Comparison of ENCODE assay signal across 1 cellular context in the genomic region with DNA sequence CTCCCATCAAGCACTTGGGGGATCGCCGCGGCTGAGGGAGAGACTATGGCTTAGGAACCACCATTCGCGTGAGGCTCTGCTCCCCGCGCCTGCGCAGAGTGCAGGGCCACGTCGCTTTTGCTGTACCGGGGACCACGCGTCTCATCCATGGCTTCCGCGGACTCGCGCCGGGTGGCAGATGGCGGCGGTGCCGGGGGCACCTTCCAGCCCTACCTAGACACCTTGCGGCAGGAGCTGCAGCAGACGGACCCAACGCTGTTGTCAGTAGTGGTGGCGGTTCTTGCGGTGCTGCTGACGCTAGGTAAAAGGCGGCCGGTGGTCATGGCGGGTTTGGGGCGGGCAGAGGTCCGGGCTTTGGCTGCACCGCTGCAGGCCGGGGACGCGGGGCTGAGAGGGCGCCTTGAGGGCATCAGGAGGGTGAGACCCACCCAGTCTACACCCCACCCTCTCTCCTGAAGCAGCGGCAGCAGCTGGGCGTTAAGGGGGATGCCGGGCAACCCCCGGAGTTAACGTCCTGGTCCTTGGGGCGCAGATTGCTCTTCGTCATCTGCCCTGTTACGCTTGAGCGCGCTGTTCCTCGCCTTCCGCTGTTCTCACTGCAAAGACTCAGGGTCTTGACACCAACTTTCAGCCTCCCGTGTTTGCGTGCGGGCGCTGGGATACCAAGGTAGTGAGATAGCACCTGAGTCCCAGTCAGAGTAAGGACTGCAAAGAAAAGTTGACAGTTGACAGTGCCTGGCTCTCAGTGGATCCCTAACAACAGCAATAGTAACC.
TF ChIP-seq lines count a peak whose summit lies in the region.

A gene with protein sequence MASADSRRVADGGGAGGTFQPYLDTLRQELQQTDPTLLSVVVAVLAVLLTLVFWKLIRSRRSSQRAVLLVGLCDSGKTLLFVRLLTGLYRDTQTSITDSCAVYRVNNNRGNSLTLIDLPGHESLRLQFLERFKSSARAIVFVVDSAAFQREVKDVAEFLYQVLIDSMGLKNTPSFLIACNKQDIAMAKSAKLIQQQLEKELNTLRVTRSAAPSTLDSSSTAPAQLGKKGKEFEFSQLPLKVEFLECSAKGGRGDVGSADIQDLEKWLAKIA (plus strand): TSS at position 114 of the 774 bp plus-strand sequence. CDS start 34 bp downstream, at position 148.

TF ChIP-seq in GM23338, 12 proteins besides CTCF, POLR2A, EP300 and RAD21 (continued from another document):
- TF ChIP-seq, protein P1, sequence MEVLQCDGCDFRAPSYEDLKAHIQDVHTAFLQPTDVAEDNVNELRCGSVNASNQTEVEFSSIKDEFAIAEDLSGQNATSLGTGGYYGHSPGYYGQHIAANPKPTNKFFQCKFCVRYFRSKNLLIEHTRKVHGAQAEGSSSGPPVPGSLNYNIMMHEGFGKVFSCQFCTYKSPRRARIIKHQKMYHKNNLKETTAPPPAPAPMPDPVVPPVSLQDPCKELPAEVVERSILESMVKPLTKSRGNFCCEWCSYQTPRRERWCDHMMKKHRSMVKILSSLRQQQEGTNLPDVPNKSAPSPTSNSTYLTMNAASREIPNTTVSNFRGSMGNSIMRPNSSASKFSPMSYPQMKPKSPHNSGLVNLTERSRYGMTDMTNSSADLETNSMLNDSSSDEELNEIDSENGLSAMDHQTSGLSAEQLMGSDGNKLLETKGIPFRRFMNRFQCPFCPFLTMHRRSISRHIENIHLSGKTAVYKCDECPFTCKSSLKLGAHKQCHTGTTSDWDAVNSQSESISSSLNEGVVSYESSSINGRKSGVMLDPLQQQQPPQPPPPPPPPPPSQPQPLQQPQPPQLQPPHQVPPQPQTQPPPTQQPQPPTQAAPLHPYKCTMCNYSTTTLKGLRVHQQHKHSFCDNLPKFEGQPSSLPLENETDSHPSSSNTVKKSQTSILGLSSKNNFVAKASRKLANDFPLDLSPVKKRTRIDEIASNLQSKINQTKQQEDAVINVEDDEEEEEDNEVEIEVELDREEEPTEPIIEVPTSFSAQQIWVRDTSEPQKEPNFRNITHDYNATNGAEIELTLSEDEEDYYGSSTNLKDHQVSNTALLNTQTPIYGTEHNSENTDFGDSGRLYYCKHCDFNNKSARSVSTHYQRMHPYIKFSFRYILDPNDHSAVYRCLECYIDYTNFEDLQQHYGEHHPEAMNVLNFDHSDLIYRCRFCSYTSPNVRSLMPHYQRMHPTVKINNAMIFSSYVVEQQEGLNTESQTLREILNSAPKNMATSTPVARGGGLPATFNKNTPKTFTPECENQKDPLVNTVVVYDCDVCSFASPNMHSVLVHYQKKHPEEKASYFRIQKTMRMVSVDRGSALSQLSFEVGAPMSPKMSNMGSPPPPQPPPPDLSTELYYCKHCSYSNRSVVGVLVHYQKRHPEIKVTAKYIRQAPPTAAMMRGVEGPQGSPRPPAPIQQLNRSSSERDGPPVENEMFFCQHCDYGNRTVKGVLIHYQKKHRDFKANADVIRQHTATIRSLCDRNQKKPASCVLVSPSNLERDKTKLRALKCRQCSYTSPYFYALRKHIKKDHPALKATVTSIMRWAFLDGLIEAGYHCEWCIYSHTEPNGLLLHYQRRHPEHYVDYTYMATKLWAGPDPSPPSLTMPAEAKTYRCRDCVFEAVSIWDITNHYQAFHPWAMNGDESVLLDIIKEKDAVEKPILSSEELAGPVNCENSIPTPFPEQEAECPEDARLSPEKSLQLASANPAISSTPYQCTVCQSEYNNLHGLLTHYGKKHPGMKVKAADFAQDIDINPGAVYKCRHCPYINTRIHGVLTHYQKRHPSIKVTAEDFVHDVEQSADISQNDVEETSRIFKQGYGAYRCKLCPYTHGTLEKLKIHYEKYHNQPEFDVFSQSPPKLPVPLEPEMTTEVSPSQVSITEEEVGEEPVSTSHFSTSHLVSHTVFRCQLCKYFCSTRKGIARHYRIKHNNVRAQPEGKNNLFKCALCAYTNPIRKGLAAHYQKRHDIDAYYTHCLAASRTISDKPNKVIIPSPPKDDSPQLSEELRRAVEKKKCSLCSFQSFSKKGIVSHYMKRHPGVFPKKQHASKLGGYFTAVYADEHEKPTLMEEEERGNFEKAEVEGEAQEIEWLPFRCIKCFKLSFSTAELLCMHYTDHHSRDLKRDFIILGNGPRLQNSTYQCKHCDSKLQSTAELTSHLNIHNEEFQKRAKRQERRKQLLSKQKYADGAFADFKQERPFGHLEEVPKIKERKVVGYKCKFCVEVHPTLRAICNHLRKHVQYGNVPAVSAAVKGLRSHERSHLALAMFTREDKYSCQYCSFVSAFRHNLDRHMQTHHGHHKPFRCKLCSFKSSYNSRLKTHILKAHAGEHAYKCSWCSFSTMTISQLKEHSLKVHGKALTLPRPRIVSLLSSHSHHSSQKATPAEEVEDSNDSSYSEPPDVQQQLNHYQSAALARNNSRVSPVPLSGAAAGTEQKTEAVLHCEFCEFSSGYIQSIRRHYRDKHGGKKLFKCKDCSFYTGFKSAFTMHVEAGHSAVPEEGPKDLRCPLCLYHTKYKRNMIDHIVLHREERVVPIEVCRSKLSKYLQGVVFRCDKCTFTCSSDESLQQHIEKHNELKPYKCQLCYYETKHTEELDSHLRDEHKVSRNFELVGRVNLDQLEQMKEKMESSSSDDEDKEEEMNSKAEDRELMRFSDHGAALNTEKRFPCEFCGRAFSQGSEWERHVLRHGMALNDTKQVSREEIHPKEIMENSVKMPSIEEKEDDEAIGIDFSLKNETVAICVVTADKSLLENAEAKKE (CRISPR knock-in tag; IDR thresholded peaks at IDR 0.05): no peak
- TF ChIP-seq, protein P2, sequence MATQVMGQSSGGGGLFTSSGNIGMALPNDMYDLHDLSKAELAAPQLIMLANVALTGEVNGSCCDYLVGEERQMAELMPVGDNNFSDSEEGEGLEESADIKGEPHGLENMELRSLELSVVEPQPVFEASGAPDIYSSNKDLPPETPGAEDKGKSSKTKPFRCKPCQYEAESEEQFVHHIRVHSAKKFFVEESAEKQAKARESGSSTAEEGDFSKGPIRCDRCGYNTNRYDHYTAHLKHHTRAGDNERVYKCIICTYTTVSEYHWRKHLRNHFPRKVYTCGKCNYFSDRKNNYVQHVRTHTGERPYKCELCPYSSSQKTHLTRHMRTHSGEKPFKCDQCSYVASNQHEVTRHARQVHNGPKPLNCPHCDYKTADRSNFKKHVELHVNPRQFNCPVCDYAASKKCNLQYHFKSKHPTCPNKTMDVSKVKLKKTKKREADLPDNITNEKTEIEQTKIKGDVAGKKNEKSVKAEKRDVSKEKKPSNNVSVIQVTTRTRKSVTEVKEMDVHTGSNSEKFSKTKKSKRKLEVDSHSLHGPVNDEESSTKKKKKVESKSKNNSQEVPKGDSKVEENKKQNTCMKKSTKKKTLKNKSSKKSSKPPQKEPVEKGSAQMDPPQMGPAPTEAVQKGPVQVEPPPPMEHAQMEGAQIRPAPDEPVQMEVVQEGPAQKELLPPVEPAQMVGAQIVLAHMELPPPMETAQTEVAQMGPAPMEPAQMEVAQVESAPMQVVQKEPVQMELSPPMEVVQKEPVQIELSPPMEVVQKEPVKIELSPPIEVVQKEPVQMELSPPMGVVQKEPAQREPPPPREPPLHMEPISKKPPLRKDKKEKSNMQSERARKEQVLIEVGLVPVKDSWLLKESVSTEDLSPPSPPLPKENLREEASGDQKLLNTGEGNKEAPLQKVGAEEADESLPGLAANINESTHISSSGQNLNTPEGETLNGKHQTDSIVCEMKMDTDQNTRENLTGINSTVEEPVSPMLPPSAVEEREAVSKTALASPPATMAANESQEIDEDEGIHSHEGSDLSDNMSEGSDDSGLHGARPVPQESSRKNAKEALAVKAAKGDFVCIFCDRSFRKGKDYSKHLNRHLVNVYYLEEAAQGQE (IDR thresholded peaks at IDR 0.05; ENCODE audit: unreplicated experiment): no peak
- TF ChIP-seq EZH2 (IDR thresholded peaks at IDR 0.05; ENCODE audit: low read depth, unreplicated experiment) (no peak), JUNB (IDR thresholded peaks at IDR 0.05; ENCODE audit: unreplicated experiment) (no peak), NANOG (IDR thresholded peaks at IDR 0.05; ENCODE audit: borderline replicate concordance) (no peak)
- TF ChIP-seq, protein P3, sequence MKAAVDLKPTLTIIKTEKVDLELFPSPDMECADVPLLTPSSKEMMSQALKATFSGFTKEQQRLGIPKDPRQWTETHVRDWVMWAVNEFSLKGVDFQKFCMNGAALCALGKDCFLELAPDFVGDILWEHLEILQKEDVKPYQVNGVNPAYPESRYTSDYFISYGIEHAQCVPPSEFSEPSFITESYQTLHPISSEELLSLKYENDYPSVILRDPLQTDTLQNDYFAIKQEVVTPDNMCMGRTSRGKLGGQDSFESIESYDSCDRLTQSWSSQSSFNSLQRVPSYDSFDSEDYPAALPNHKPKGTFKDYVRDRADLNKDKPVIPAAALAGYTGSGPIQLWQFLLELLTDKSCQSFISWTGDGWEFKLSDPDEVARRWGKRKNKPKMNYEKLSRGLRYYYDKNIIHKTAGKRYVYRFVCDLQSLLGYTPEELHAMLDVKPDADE (IDR thresholded peaks at IDR 0.05): peak; percentile 88
